Comparison of ENCODE assay signal across 3 cellular contexts in the genomic region with DNA sequence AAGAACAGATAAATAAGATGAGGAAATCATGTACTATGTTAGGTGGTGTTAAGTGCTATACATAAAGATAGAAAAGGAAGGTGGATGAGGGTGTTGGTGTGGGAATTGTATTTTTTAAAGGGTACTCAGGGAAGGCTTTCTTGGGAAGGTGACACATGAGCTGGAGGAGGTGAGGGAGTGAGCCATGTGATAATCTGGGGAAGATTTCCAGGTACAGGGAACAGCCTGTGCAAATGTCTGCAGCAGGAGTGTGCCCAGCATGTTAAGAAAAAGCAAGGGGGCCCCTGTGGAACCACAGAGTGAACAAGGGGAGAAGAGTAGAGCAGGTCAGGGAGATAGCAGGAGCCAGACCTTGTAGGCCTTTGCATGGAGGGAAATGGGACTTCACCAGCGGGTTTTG.
"Had no signal": no experiment of that assay in that cellular context is flagged by ENCODE, and none has a peak within 500 bp of the region (broad histone marks: within the 10 kb centered on the region; RNA-seq: fewer than 3 reads in every experiment).

No MANE protein-coding gene starts in this region.

- DNase-seq: IMR-90, KBM-7, KG1 had no signal
